8 cellular contexts compared by ENCODE assay signal in the genomic region with DNA sequence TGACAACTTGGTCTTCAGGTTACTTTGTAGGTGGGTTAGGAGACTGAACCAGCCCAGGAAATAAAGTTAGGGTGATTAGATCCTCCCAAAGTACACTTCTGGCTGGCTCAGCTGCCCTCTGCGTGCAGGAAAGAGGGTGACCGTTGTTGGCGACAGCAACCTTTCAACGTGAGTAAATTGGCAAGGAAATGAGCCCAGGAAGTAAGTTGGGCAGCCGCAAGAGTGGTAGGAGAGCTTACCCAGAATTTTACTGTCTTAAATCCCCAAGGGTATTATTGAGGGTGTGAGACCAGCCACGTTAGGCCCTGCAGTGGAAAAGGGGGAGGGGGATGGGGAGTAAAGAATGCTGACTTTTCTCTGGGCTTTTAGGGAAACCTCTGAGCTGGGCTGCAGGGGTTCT. TPM values are rescaled to one million over a fixed set of nuclear protein-coding genes. Genes with fewer than 3 reads are reported as not detected.
A peak's percentile ranks its signal among the peaks of the same experiment; 100 is the strongest.
DNase-seq lines count a peak whose midpoint lies in the region; ATAC-seq and TF ChIP-seq lines count a peak whose summit lies in the region.

No MANE protein-coding gene starts in this region.

- peaks cover 21 to 27% of the 10 kb centered on the region in 2 experiments for H3K4me1 Mint-ChIP-seq in H9

- no peak for ATAC-seq in HG03095 (IDR thresholded peaks at IDR 0.05; ENCODE audit: unreplicated experiment)
- ATAC-seq in GM18870 (IDR thresholded peaks at IDR 0.05; ENCODE audit: unreplicated experiment): no peak
- ATAC-seq in HG03442 (IDR thresholded peaks at IDR 0.05; ENCODE audit: unreplicated experiment): no peak

- peaks cover 12% of the 10 kb centered on the region for H3K23me2 ChIP-seq in H9 (ENCODE audit: insufficient read length, low read depth, low read length, poor library complexity, severe bottlenecking)

- H3K9ac ChIP-seq in H9 (ENCODE audit: extremely low read depth, insufficient read length, low read length): no peak overlapping the region

- H3K4me2 ChIP-seq in H9 (ENCODE audit: insufficient read depth, insufficient read length, low read length): peak overlapping the region; percentile 93

- no peaks in the 10 kb centered on the region for H4K20me1 ChIP-seq in H9 (ENCODE audit: control insufficient read depth, insufficient read depth, insufficient read length)

- H3K27ac ChIP-seq in H9 (ENCODE audit: insufficient read length, low read depth, low read length) (no peak overlapping the region), coronary artery (peak overlapping the region in 1 of 2 donors; percentile 43)

- no peak overlapping the region for H3K23ac ChIP-seq in H9 (ENCODE audit: insufficient read length, low read depth, low read length)

- no peak overlapping the region for H2AK5ac ChIP-seq in H9 (ENCODE audit: insufficient read length, low read length)

- TF ChIP-seq CTCF in H9 (conservative IDR thresholded peaks at IDR 0.05): no peak
- no peak for TF ChIP-seq CTCF in coronary artery (IDR thresholded peaks at IDR 0.05)
- TF ChIP-seq CTCF in retinal pigment epithelial cell (conservative IDR thresholded peaks at IDR 0.05; ENCODE audit: low read depth, low read length): no peak

- H3T11ph ChIP-seq in H9 (ENCODE audit: low read length): no peak overlapping the region

- no peaks in the 10 kb centered on the region for H3K36me3 Mint-ChIP-seq in H9 (ENCODE audit: insufficient read depth in 1 of 3, low read depth in 3 of 3)

- no peak overlapping the region for H3K14ac ChIP-seq in H9 (ENCODE audit: insufficient read depth, low read length)

- H2BK15ac ChIP-seq in H9 (ENCODE audit: low read depth, low read length): no peak overlapping the region

- no peak for DNase-seq in H9
- DNase-seq in T-helper 9 cell: peak; percentile 41
- DNase-seq in coronary artery (ENCODE audit: low spot score): peak; percentile 75
- no peak for DNase-seq in retinal pigment epithelial cell (ENCODE audit: low read depth)
- DNase-seq in NCI-H345 treated with DMSO at 0.1 percent for 48 hours (lab: John Stamatoyannopoulos, UW; ENCODE audit: unreplicated experiment): no peak

- no peak overlapping the region for H3K27ac Mint-ChIP-seq in H9

- H2BK5ac ChIP-seq in H9 (ENCODE audit: insufficient read length, low read length): no peak overlapping the region

- H3K9me3 Mint-ChIP-seq in H9: no peaks in the 10 kb centered on the region

- no peaks in the 10 kb centered on the region for H3K4me1 ChIP-seq in H9 (ENCODE audit: insufficient read depth, low read length)

- no peak overlapping the region for H2BK12ac ChIP-seq in H9 (ENCODE audit: insufficient read length, low read depth, low read length)

- H4K91ac ChIP-seq in H9 (ENCODE audit: insufficient read length, low read depth, low read length): no peak overlapping the region

- peaks cover 77% of the 10 kb centered on the region for H3K27me3 Mint-ChIP-seq in H9 (ENCODE audit: low read depth)

- H3K4ac ChIP-seq in H9 (ENCODE audit: low read depth, low read length): no peak overlapping the region

- H3K79me2 ChIP-seq in H9 (ENCODE audit: insufficient read depth, low read length): no peaks in the 10 kb centered on the region

- H3K9me3 ChIP-seq in H9 (ENCODE audit: control insufficient read depth, low read depth, low read length): no peaks in the 10 kb centered on the region

- no peak overlapping the region for H3K18ac ChIP-seq in H9 (ENCODE audit: insufficient read length, low read depth, low read length)

- H2BK20ac ChIP-seq in H9 (ENCODE audit: low read depth, low read length, poor library complexity, severe bottlenecking): no peak overlapping the region

- H2BK120ac ChIP-seq in H9 (ENCODE audit: low read depth, low read length, poor library complexity, severe bottlenecking): no peak overlapping the region

- H3K79me1 ChIP-seq in H9 (ENCODE audit: insufficient read depth, low read depth, low read length, poor library complexity, severe bottlenecking): no peaks in the 10 kb centered on the region

- WGBS in H9 (ENCODE audit: extremely low coverage, insufficient read length, low lambda C conversion rate): no CpG with 5 or more reads among the region's 6 CpGs

- no peak overlapping the region for H2AFZ ChIP-seq in H9 (ENCODE audit: low read length)

- no peak overlapping the region for H4K8ac ChIP-seq in H9 (replicated peaks; ENCODE audit: insufficient read length, low read depth, low read length)

- H3K4me3 Mint-ChIP-seq in H9: peak overlapping the region; percentile 75 to 90

- H3K4me3 ChIP-seq in coronary artery: peak overlapping the region; percentile 91
- H3K4me3 ChIP-seq in retinal pigment epithelial cell (ENCODE audit: low read length): peak overlapping the region; percentile 79

- H4K5ac ChIP-seq in H9 (ENCODE audit: insufficient read length, low read depth, low read length): no peak overlapping the region

- H3K27me3 ChIP-seq in H9 (ENCODE audit: insufficient read depth, low read length): peaks cover 11% of the 10 kb centered on the region; the same call in 1 of the 2 replicates

- H3K56ac ChIP-seq in H9 (ENCODE audit: insufficient read length, low read depth, low read length): no peak overlapping the region

RNA-seq across cellular contexts. Expression of a gene that starts 1.6 kb away (rescaled TPM):
- 0.18 and 0.37 TPM in 2 replicates for total RNA-seq in H9 (2021)

Comparison
In these comparisons a context has a peak if more than half of its experiments do, and no peak if none do; other contexts are left out.
1. DNase-seq: peak in T-helper 9 cell (single experiment) and coronary artery (single experiment); none in H9 (single experiment), retinal pigment epithelial cell (single experiment) and NCI-H345 treated with DMSO at 0.1 percent for 48 hours (single experiment).